ENCODE assay signal across 1 cellular context in genomic region chr17:2580641-2581040, GRCh38.
TF ChIP-seq lines count a peak whose summit lies in the region.

No MANE protein-coding gene starts in this region.

TF ChIP-seq in A549, 52 proteins besides CTCF, POLR2A, EP300 and RAD21 (continued from another document):
- TF ChIP-seq, protein P1, sequence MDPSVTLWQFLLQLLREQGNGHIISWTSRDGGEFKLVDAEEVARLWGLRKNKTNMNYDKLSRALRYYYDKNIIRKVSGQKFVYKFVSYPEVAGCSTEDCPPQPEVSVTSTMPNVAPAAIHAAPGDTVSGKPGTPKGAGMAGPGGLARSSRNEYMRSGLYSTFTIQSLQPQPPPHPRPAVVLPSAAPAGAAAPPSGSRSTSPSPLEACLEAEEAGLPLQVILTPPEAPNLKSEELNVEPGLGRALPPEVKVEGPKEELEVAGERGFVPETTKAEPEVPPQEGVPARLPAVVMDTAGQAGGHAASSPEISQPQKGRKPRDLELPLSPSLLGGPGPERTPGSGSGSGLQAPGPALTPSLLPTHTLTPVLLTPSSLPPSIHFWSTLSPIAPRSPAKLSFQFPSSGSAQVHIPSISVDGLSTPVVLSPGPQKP (IDR thresholded peaks at IDR 0.05; ENCODE audit: low read depth, low read length) = no peak
- no peak for TF ChIP-seq ZNF302 (CRISPR knock-in tag; IDR thresholded peaks at IDR 0.05)
- no peak for TF ChIP-seq RARB (CRISPR knock-in tag; IDR thresholded peaks at IDR 0.05)
TF ChIP-seq in A549: peak in this region for 0.
